8 cellular contexts compared by ENCODE assay signal in the genomic region with DNA sequence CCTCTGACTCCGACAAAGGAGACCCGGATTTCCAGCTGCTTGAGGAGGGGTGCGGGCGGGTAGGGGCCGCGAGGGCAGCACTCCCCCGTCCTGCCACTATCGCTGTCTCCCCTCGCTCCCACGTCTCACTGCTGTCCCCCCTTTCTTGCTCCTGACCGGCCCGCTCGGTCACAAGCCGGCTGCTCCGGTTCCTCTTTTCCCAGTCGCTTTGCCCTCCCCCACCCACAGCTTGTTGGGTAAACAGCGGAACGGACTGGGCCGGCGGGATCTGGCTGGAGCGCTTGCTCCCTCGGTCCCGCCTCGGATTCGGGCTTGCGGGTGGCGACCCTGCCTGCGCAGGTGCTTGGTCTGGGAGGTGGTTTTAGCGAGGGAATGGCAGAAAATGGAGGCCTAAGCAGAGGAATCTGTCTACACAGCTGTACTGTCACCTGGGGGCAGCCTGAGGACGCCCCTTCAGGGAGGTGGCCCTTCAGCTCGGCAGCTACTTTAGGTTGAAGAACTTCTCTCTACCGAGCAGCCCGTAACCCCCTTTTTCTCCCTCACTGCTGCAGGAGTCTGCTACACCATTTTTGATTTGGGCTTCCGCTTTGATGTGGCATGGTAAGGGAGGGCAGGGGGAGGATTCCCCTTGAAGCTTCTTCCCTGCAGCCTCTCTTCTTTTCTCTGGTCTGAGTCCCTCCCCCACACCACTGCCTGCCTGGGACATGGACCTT. TPM values are rescaled to one million over a fixed set of nuclear protein-coding genes. Genes with fewer than 3 reads are reported as not detected.
A peak's percentile ranks its signal among the peaks of the same experiment; 100 is the strongest.
DNase-seq lines count a peak whose midpoint lies in the region; ATAC-seq, FAIRE-seq and TF ChIP-seq lines count a peak whose summit lies in the region.

No MANE protein-coding gene starts in this region.

- H3K4me3 ChIP-seq in SJCRH30 (peak overlapping the region; percentile 79), cardiac fibroblast (replicated peaks in 1 of 2; ENCODE audit: low read depth in 2 of 2, low read length in 2 of 2) (peak overlapping the region; percentile 91 to 94), keratinocyte (ENCODE audit: control insufficient read depth in 2 of 3, extremely low read depth in 1 of 3, insufficient read depth in 2 of 3, low read depth in 1 of 3, low read length in 3 of 3) (peak overlapping the region; percentile 90 to 99 (median 93))

- H4K20me1 ChIP-seq in keratinocyte (ENCODE audit: control insufficient read depth, extremely low read depth, insufficient read depth, low read length), result no peaks in the 10 kb centered on the region

- dilution Hi-C loops in keratinocyte (cut with MboI; ENCODE audit: extremely low pct_ligation_motif_present, low sequenced_read_pairs), result no loop called here

- peak overlapping the region; percentile 87 for H3K9ac ChIP-seq in keratinocyte (ENCODE audit: control insufficient read depth, extremely low read depth, insufficient read depth, low read length)

- H3K27me3 ChIP-seq in SJCRH30 (no peaks in the 10 kb centered on the region), keratinocyte (ENCODE audit: control insufficient read depth, extremely low read depth, insufficient read depth, low read length) (no peaks in the 10 kb centered on the region)

- no peaks in the 10 kb centered on the region for H3K9me3 ChIP-seq in SJCRH30 (replicated peaks)
- H3K9me3 ChIP-seq in keratinocyte (ENCODE audit: control insufficient read depth, low read depth, low read length), result no peaks in the 10 kb centered on the region

- peaks cover 5% of the 10 kb centered on the region for H3K9me1 ChIP-seq in keratinocyte (ENCODE audit: control insufficient read depth, extremely low read depth, insufficient read depth, low read length)

- peak; percentile 90 for DNase-seq in CD1c-positive myeloid dendritic cell (ENCODE audit: extremely low spot score)
- DNase-seq in SJCRH30, result peak; percentile 29 to 33
- DNase-seq in cardiac fibroblast (ENCODE audit: low read depth in 2 of 2), result peak; percentile 20 to 37
- DNase-seq in keratinocyte (ENCODE audit: low read depth, low spot score), result no peak
- DNase-seq in stimulated activated CD4-positive, alpha-beta T cell treated with anti-CD3 and anti-CD28 coated beads, Interleukin-4, amount 100 ng/mL, for 1 hour, result peak; percentile 24
- DNase-seq in NCI-H524 treated with DMSO at 0.1 percent for 48 hours (lab: John Stamatoyannopoulos, UW), result no peak

- FAIRE-seq in keratinocyte (lab: Jason Lieb, UNC), result peak; percentile 34

- H3K79me2 ChIP-seq in keratinocyte (ENCODE audit: control insufficient read depth, insufficient read depth, low read length), result peaks cover 46% of the 10 kb centered on the region

- TF ChIP-seq CTCF in cardiac fibroblast (IDR thresholded peaks at IDR 0.05; ENCODE audit: low read depth, low read length), result no peak
- no peak for TF ChIP-seq CTCF in keratinocyte (optimal IDR thresholded peaks at IDR 0.05 in 1 of 3, IDR thresholded peaks at IDR 0.05 in 1 of 3, conservative IDR thresholded peaks at IDR 0.05 in 1 of 3; ENCODE audit: extremely low read depth in 1 of 3, insufficient read depth in 2 of 3, low read length in 3 of 3)

- H3K36me3 ChIP-seq in SJCRH30 (peaks cover 20% of the 10 kb centered on the region), keratinocyte (ENCODE audit: control insufficient read depth in 2 of 2, extremely low read depth in 1 of 2, insufficient read depth in 2 of 2, low read length in 2 of 2) (peaks cover 30 to 32% of the 10 kb centered on the region in 2 experiments)

- H3K27ac ChIP-seq in SJCRH30 (peak overlapping the region; percentile 59), keratinocyte (ENCODE audit: control insufficient read depth, insufficient read depth, low read length) (peak overlapping the region; percentile 74)

- peaks cover 7% of the 10 kb centered on the region; the same call in 1 of the 2 replicates for H3K4me1 ChIP-seq in SJCRH30
- peaks cover 45% of the 10 kb centered on the region for H3K4me1 ChIP-seq in keratinocyte (ENCODE audit: control insufficient read depth, extremely low read depth, insufficient read depth, low read length)

- H3K4me2 ChIP-seq in keratinocyte (ENCODE audit: control insufficient read depth, extremely low read depth, insufficient read depth, low read depth, low read length), result peak overlapping the region; percentile 95

- no peak overlapping the region for H2AFZ ChIP-seq in keratinocyte (ENCODE audit: control insufficient read depth, low read length)

- peak; percentile 3 for ATAC-seq in GM21723 (IDR thresholded peaks at IDR 0.05; ENCODE audit: unreplicated experiment)
- no peak for ATAC-seq in HG02970 (IDR thresholded peaks at IDR 0.05; ENCODE audit: low FRiP score, unreplicated experiment)

RNA-seq across cellular contexts. Expression of gene ATP6V0B, which starts 0.6 kb away (rescaled TPM):
- total RNA-seq in SJCRH30 (2014; rRNA removed; shearing (Covaris generic)), result 89.7 and 109 TPM in 2 replicates
- polyA plus RNA-seq in keratinocyte, result 195 to 325 TPM (median 233 TPM) in 3 replicates
- 37.8 TPM for polyA plus RNA-seq in keratinocyte (2011; ENCODE audit: low read depth)
- polyA plus RNA-seq in keratinocyte (2011; cell fraction: cytosol; rRNA removed), result 213 and 278 TPM in 2 replicates
- polyA plus RNA-seq in keratinocyte (2011; cell fraction: nucleus; rRNA removed), result 257 and 265 TPM in 2 replicates
- polyA plus RNA-seq in keratinocyte (2012; ENCODE audit: low replicate concordance), result 176 and 266 TPM in 2 replicates
- 176 to 259 TPM (median 180 TPM) in 3 replicates for polyA minus RNA-seq in keratinocyte
- 211 TPM for polyA minus RNA-seq in keratinocyte (2011; cell fraction: cytosol; rRNA and poly(A)+ RNA removed)
- polyA minus RNA-seq in keratinocyte (2011; cell fraction: nucleus; rRNA and poly(A)+ RNA removed), result 69.2 and 72.5 TPM in 2 replicates

RNA-seq across cellular contexts. Expression of gene B4GALT2, which starts 3.6 kb away (rescaled TPM):
- 65.9 and 67.4 TPM in 2 replicates for total RNA-seq in SJCRH30 (2014; rRNA removed; shearing (Covaris generic))
- polyA plus RNA-seq in keratinocyte, result 39.6 to 60.7 TPM (median 50.4 TPM) in 3 replicates
- polyA plus RNA-seq in keratinocyte (2011; ENCODE audit: low read depth), result 10.2 TPM
- 28.8 and 65.0 TPM in 2 replicates for polyA plus RNA-seq in keratinocyte (2011; cell fraction: cytosol; rRNA removed)
- 25.2 and 34.4 TPM in 2 replicates for polyA plus RNA-seq in keratinocyte (2011; cell fraction: nucleus; rRNA removed)
- 39.3 and 79.8 TPM in 2 replicates for polyA plus RNA-seq in keratinocyte (2012; ENCODE audit: low replicate concordance)
- 43.2 to 116 TPM (median 55.0 TPM) in 3 replicates for polyA minus RNA-seq in keratinocyte
- polyA minus RNA-seq in keratinocyte (2011; cell fraction: cytosol; rRNA and poly(A)+ RNA removed), result 108 TPM
- polyA minus RNA-seq in keratinocyte (2011; cell fraction: nucleus; rRNA and poly(A)+ RNA removed), result 21.2 and 21.3 TPM in 2 replicates

RNA-seq across cellular contexts. Expression of gene DPH2, which starts 5.6 kb away (rescaled TPM):
- total RNA-seq in SJCRH30 (2014; rRNA removed; shearing (Covaris generic)), result 45.4 and 47.9 TPM in 2 replicates
- 30.3 to 35.1 TPM (median 33.5 TPM) in 3 replicates for polyA plus RNA-seq in keratinocyte
- polyA plus RNA-seq in keratinocyte (2011; ENCODE audit: low read depth), result 20.3 TPM
- polyA plus RNA-seq in keratinocyte (2011; cell fraction: cytosol; rRNA removed), result 20.0 and 29.5 TPM in 2 replicates
- 72.0 and 76.9 TPM in 2 replicates for polyA plus RNA-seq in keratinocyte (2011; cell fraction: nucleus; rRNA removed)
- 25.8 and 25.9 TPM in 2 replicates for polyA plus RNA-seq in keratinocyte (2012; ENCODE audit: low replicate concordance)
- 29.9 to 66.6 TPM (median 33.9 TPM) in 3 replicates for polyA minus RNA-seq in keratinocyte
- 35.1 TPM for polyA minus RNA-seq in keratinocyte (2011; cell fraction: cytosol; rRNA and poly(A)+ RNA removed)
- 19.2 and 21.3 TPM in 2 replicates for polyA minus RNA-seq in keratinocyte (2011; cell fraction: nucleus; rRNA and poly(A)+ RNA removed)

RNA-seq across cellular contexts. Expression of gene CCDC24, which starts 16.0 kb away (rescaled TPM):
- total RNA-seq in SJCRH30 (2014; rRNA removed; shearing (Covaris generic)), result 0.85 and 1.6 TPM in 2 replicates
- polyA plus RNA-seq in keratinocyte, result 5.2 to 6.2 TPM (median 5.2 TPM) in 3 replicates
- 2.0 TPM for polyA plus RNA-seq in keratinocyte (2011; ENCODE audit: low read depth)
- 3.0 and 7.9 TPM in 2 replicates for polyA plus RNA-seq in keratinocyte (2011; cell fraction: cytosol; rRNA removed)
- polyA plus RNA-seq in keratinocyte (2011; cell fraction: nucleus; rRNA removed), result 13.4 and 19.2 TPM in 2 replicates
- 2.3 and 9.6 TPM in 2 replicates for polyA plus RNA-seq in keratinocyte (2012; ENCODE audit: low replicate concordance)
- polyA minus RNA-seq in keratinocyte, result 1.4 to 3.9 TPM (median 2.9 TPM) in 3 replicates
- polyA minus RNA-seq in keratinocyte (2011; cell fraction: cytosol; rRNA and poly(A)+ RNA removed), result 7.5 TPM
- polyA minus RNA-seq in keratinocyte (2011; cell fraction: nucleus; rRNA and poly(A)+ RNA removed), result 4.0 and 4.2 TPM in 2 replicates

RNA-seq across cellular contexts. Expression of gene IPO13, which starts 28.7 kb away (rescaled TPM):
- total RNA-seq in SJCRH30 (2014; rRNA removed; shearing (Covaris generic)), result 15.4 and 17.7 TPM in 2 replicates
- 20.7 to 40.0 TPM (median 35.7 TPM) in 3 replicates for polyA plus RNA-seq in keratinocyte
- polyA plus RNA-seq in keratinocyte (2011; ENCODE audit: low read depth), result 29.5 TPM
- polyA plus RNA-seq in keratinocyte (2011; cell fraction: cytosol; rRNA removed), result 23.3 and 31.4 TPM in 2 replicates
- 88.6 and 100 TPM in 2 replicates for polyA plus RNA-seq in keratinocyte (2011; cell fraction: nucleus; rRNA removed)
- 28.3 and 31.7 TPM in 2 replicates for polyA plus RNA-seq in keratinocyte (2012; ENCODE audit: low replicate concordance)
- 68.1 to 123 TPM (median 111 TPM) in 3 replicates for polyA minus RNA-seq in keratinocyte
- polyA minus RNA-seq in keratinocyte (2011; cell fraction: cytosol; rRNA and poly(A)+ RNA removed), result 58.1 TPM
- 46.1 and 57.6 TPM in 2 replicates for polyA minus RNA-seq in keratinocyte (2011; cell fraction: nucleus; rRNA and poly(A)+ RNA removed)

Comparison
In these comparisons a context has a peak if more than half of its experiments do, and no peak if none do; other contexts are left out.
1. DNase-seq: peak in CD1c-positive myeloid dendritic cell (single experiment), SJCRH30 (2 of 2), cardiac fibroblast (2 of 2) and stimulated activated CD4-positive, alpha-beta T cell treated with anti-CD3 and anti-CD28 coated beads, Interleukin-4, amount 100 ng/mL, for 1 hour (single experiment); none in keratinocyte (single experiment) and NCI-H524 treated with DMSO at 0.1 percent for 48 hours (single experiment).
2. Peak in every context shown above with its lines, with median percentiles within 50 percentile points of each other: H3K4me3 ChIP-seq.